ENCODE assay signal across 28 cellular contexts in the genomic region with DNA sequence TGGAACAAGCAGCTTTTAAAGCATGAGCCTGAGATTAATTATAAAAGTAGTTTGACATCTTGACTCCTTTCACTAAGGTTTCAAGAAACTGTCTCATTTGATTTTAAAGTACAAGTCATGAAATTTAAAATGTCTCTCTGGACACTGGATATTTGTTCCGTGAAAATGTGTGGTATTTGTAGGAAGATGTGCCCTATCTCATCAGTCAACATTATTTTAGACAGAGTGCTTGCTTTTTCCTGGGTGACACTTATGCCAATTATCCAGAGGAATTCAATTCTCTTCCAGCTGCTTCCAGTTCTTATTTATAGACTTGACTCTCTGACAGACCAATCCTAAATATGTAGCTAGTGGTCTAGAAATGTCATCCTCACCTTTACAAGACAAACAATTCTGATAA.
"Had no signal": no experiment of that assay in that cellular context is flagged by ENCODE, and none has a peak within 500 bp of the region (broad histone marks: within the 10 kb centered on the region; RNA-seq: fewer than 3 reads in every experiment).

No MANE protein-coding gene starts in this region.

- H3K27me3 Mint-ChIP-seq: activated CD4-positive, alpha-beta memory T cell treated with anti-CD3 and anti-CD28 coated beads, Interleukin-2, amount 10 ng/mL, durations not matched to agents 7 days and 5 days; activated CD4-positive, alpha-beta T cell treated with anti-CD3 and anti-CD28 coated beads, Interleukin-2, amount 10 ng/mL, durations not matched to agents 7 days and 5 days; activated naive CD4-positive, alpha-beta T cell treated with anti-CD3 and anti-CD28 coated beads, Interleukin-2, amount 10 ng/mL, durations not matched to agents 7 days and 5 days; activated naive CD8-positive, alpha-beta T cell treated with anti-CD3 and anti-CD28 coated beads, Interleukin-2, amount 10 ng/mL, durations not matched to agents 7 days and 5 days; activated T-cell treated with anti-CD3 and anti-CD28 coated beads, Interleukin-2, amount 50 U/mL, for 24 hours; brain had no signal

- ATAC-seq: activated naive CD4-positive, alpha-beta T cell treated with anti-CD3 and anti-CD28 coated beads, Interleukin-2, amount 50 U/mL, for 72 hours; activated T-cell treated with anti-CD3 and anti-CD28 coated beads, Interleukin-2, amount 50 U/mL, for 72 hours; WTC11 had no signal

- H3K4me1 Mint-ChIP-seq: activated naive CD8-positive, alpha-beta T cell treated with anti-CD3 and anti-CD28 coated beads, Interleukin-2, amount 10 ng/mL, durations not matched to agents 7 days and 5 days; brain had no signal

- H3K27ac Mint-ChIP-seq: activated CD4-positive, alpha-beta memory T cell treated with anti-CD3 and anti-CD28 coated beads, Interleukin-2, amount 10 ng/mL, durations not matched to agents 7 days and 5 days; activated CD4-positive, alpha-beta T cell treated with anti-CD3 and anti-CD28 coated beads, Interleukin-2, amount 10 ng/mL, durations not matched to agents 7 days and 5 days; activated naive CD4-positive, alpha-beta T cell treated with anti-CD3 and anti-CD28 coated beads, Interleukin-2, amount 10 ng/mL, durations not matched to agents 7 days and 5 days; activated naive CD4-positive, alpha-beta T cell treated with anti-CD3 and anti-CD28 coated beads, Interleukin-2, amount 50 U/mL, for 72 hours; activated naive CD8-positive, alpha-beta T cell treated with anti-CD3 and anti-CD28 coated beads, Interleukin-2, amount 10 ng/mL, durations not matched to agents 7 days and 5 days; activated T-cell treated with anti-CD3 and anti-CD28 coated beads, Interleukin-2, amount 50 U/mL, for 24 hours; activated T-cell treated with anti-CD3 and anti-CD28 coated beads, Interleukin-2, amount 50 U/mL, for 72 hours; brain; WTC11 had no signal

- H3K9me3 Mint-ChIP-seq: activated CD4-positive, alpha-beta memory T cell treated with anti-CD3 and anti-CD28 coated beads, Interleukin-2, amount 10 ng/mL, durations not matched to agents 7 days and 5 days; activated CD4-positive, alpha-beta T cell treated with anti-CD3 and anti-CD28 coated beads, Interleukin-2, amount 10 ng/mL, durations not matched to agents 7 days and 5 days; activated naive CD4-positive, alpha-beta T cell treated with anti-CD3 and anti-CD28 coated beads, Interleukin-2, amount 10 ng/mL, durations not matched to agents 7 days and 5 days; activated naive CD8-positive, alpha-beta T cell treated with anti-CD3 and anti-CD28 coated beads, Interleukin-2, amount 10 ng/mL, durations not matched to agents 7 days and 5 days; WTC11 had no signal

- H3K36me3 ChIP-seq: ascending aorta, breast epithelium, cardiac muscle cell, colonic mucosa had no signal

- H3K27me3 ChIP-seq: ascending aorta, breast epithelium, cardiac muscle cell, colonic mucosa had no signal

- H3K9me3 ChIP-seq: ascending aorta, colonic mucosa had no signal

- H3K27ac ChIP-seq: ascending aorta, breast epithelium, cardiac muscle cell, colonic mucosa, epithelial cell of prostate, VCaP had no signal

- H3K4me3 ChIP-seq: ascending aorta, breast epithelium, cardiac muscle cell, colonic mucosa had no signal

- H3K4me1 ChIP-seq: ascending aorta, breast epithelium, colonic mucosa had no signal

- DNase-seq: activated CD4-positive, alpha-beta memory T cell treated with anti-CD3 and anti-CD28 coated beads, Interleukin-2, amount 10 ng/mL, durations not matched to agents 7 days and 5 days; activated CD4-positive, alpha-beta T cell treated with anti-CD3 and anti-CD28 coated beads for 1 hour; activated CD4-positive, alpha-beta T cell treated with anti-CD3 and anti-CD28 coated beads for 4 hours; activated CD4-positive, alpha-beta T cell treated with anti-CD3 and anti-CD28 coated beads, Interleukin-2, amount 10 ng/mL, durations not matched to agents 7 days and 5 days; activated CD4-positive, alpha-beta T cell treated with anti-CD3 and anti-CD28 coated beads, Interleukin-2, amount 50 U/mL, for 4 hours; activated CD8-positive, alpha-beta memory T cell treated with anti-CD3 and anti-CD28 coated beads, Interleukin-2, amount 50 U/mL, for 48 hours; activated gamma-delta T cell; activated naive CD4-positive, alpha-beta T cell; activated naive CD4-positive, alpha-beta T cell treated with anti-CD3 and anti-CD28 coated beads, Interleukin-2, amount 10 ng/mL, durations not matched to agents 7 days and 5 days; activated naive CD8-positive, alpha-beta T cell treated with anti-CD3 and anti-CD28 coated beads, Interleukin-2, amount 10 ng/mL, durations not matched to agents 7 days and 5 days; activated T-cell treated with anti-CD3 and anti-CD28 coated beads for 4 hours; activated T-cell treated with anti-CD3 and anti-CD28 coated beads, Interleukin-2, amount 50 U/mL, for 24 hours; activated T-cell treated with anti-CD3 and anti-CD28 coated beads, Interleukin-2, amount 50 U/mL, for 72 hours; central memory CD4-positive, alpha-beta T cell; cerebellar nuclear complex; colonic mucosa; effector CD8-positive, alpha-beta T cell; foreskin fibroblast; head of caudate nucleus; T-helper 2 cell had no signal

- H3K4me3 Mint-ChIP-seq: activated CD4-positive, alpha-beta memory T cell treated with anti-CD3 and anti-CD28 coated beads, Interleukin-2, amount 10 ng/mL, durations not matched to agents 7 days and 5 days; activated CD4-positive, alpha-beta T cell treated with anti-CD3 and anti-CD28 coated beads, Interleukin-2, amount 10 ng/mL, durations not matched to agents 7 days and 5 days; activated naive CD4-positive, alpha-beta T cell treated with anti-CD3 and anti-CD28 coated beads, Interleukin-2, amount 10 ng/mL, durations not matched to agents 7 days and 5 days; activated naive CD8-positive, alpha-beta T cell treated with anti-CD3 and anti-CD28 coated beads, Interleukin-2, amount 10 ng/mL, durations not matched to agents 7 days and 5 days; activated T-cell treated with anti-CD3 and anti-CD28 coated beads, Interleukin-2, amount 50 U/mL, for 24 hours; activated T-cell treated with anti-CD3 and anti-CD28 coated beads, Interleukin-2, amount 50 U/mL, for 72 hours; brain; WTC11 had no signal
